Comparison of ENCODE assay signal across 10 cellular contexts in the genomic region with DNA sequence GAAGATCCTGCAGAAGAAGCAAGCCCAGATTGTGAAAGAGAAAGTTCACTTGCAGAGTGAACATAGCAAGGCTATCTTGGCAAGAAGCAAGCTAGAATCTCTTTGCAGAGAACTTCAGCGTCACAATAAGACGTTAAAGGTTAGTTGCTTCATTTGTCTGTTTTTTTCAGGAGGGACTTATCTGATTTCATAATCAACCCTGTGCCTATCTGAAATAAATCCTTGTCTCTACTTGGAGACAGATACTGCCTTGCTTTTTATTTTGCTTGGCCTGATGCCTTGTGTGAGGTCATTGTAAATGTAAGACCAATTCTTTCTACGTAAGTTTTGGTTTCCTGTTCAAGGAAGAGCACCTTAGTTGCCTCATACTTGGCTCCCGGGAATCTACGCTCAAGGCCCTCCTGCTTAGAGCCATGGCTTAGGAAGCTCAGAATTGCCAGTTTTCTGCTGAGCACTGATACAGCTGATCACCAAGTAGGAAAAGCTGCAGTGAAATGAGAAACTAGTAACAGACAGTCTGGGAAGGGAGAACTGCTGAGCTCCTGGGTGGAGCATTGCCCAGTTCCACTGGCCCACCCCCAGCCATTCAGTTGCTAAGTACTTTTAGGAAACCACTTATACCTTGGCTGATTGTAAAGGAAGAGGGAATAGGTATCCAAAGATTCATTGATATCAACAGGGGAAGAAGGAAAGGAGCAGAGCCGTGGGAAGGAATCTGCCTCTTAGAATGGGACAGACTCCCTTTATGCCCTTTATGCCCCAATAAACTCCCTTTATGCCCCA. TPM values are rescaled to one million over a fixed set of nuclear protein-coding genes. Genes with fewer than 3 reads are reported as not detected.
DNase-seq lines count a peak whose midpoint lies in the region; ATAC-seq and TF ChIP-seq lines count a peak whose summit lies in the region.
"Had no signal": no experiment of that assay in that cellular context is flagged by ENCODE, and none has a peak within 500 bp of the region (broad histone marks: within the 10 kb centered on the region; RNA-seq: fewer than 3 reads in every experiment).

No MANE protein-coding gene starts in this region.

- no peaks in the 10 kb centered on the region for H3K27me3 Mint-ChIP-seq in T-helper 17 cell
- no peaks in the 10 kb centered on the region for H3K27me3 Mint-ChIP-seq in osteocyte (ENCODE audit: unreplicated experiment)
- H3K27me3 Mint-ChIP-seq: CD4-positive, alpha-beta memory T cell had no signal

- no peaks in the 10 kb centered on the region for H3K9me3 Mint-ChIP-seq in osteocyte (ENCODE audit: unreplicated experiment)
- H3K9me3 Mint-ChIP-seq: CD4-positive, alpha-beta memory T cell had no signal

- no peak for ATAC-seq in T-helper 17 cell

- H3K27ac Mint-ChIP-seq in T-helper 17 cell: no peak overlapping the region
- peak overlapping the region; percentile 33 for H3K27ac Mint-ChIP-seq in osteocyte (ENCODE audit: unreplicated experiment)

- TF ChIP-seq CTCF in C4-2B (conservative IDR thresholded peaks at IDR 0.05) (no peak), fibroblast of pulmonary artery (IDR thresholded peaks at IDR 0.05; ENCODE audit: low read length, missing control alignments) (no peak), osteocyte (IDR thresholded peaks at IDR 0.05) (no peak)

- H3K4me3 ChIP-seq in fibroblast of pulmonary artery (replicated peaks; ENCODE audit: low read depth, low read length): no peak overlapping the region

- no peaks in the 10 kb centered on the region for H3K9me3 ChIP-seq in T-helper 17 cell (ENCODE audit: control insufficient read depth, low read length, poor library complexity, severe bottlenecking)

- H3K4me3 Mint-ChIP-seq in T-helper 17 cell: peak overlapping the region; percentile 39
- no peak overlapping the region for H3K4me3 Mint-ChIP-seq in osteocyte (ENCODE audit: unreplicated experiment)
- H3K4me3 Mint-ChIP-seq: CD4-positive, alpha-beta memory T cell had no signal

- DNase-seq in T-helper 17 cell: no peak
- peak; percentile 95 for DNase-seq in fibroblast of pulmonary artery (ENCODE audit: low read depth)
- DNase-seq in osteocyte (ENCODE audit: extremely low spot score, unreplicated experiment): no peak
- DNase-seq in C1 segment of cervical spinal cord (lab: John Stamatoyannopoulos, UW): no peak
- DNase-seq in SW480 (ENCODE audit: low spot score): no peak
- no peak for DNase-seq in NCI-H2171 (lab: John Stamatoyannopoulos, UW)
- no peak for DNase-seq in activated CD4-positive, CD25-positive, alpha-beta regulatory T cell treated with anti-CD3 and anti-CD28 coated beads, Interleukin-2, amount 50 U/mL, for 72 hours
- DNase-seq: CD4-positive, alpha-beta memory T cell; effector CD8-positive, alpha-beta T cell had no signal

- H3K36me3 Mint-ChIP-seq in T-helper 17 cell (ENCODE audit: low read depth) (no peaks in the 10 kb centered on the region), osteocyte (ENCODE audit: unreplicated experiment) (peaks cover 15% of the 10 kb centered on the region)

- peaks cover 2% of the 10 kb centered on the region for H3K4me1 Mint-ChIP-seq in T-helper 17 cell
- peaks cover 26% of the 10 kb centered on the region for H3K4me1 Mint-ChIP-seq in osteocyte (ENCODE audit: unreplicated experiment)

- H3K27ac ChIP-seq in C4-2B: peak overlapping the region; percentile 37; the same call in 1 of the 2 replicates

RNA-seq across cellular contexts. Expression of a gene that starts 41.8 kb away (rescaled TPM):
- 100 to 1,000 TPM; 103 to 105 TPM for total RNA-seq in T-helper 17 cell
- 148 and 150 TPM in 2 replicates for total RNA-seq in osteocyte

RNA-seq across cellular contexts. Expression of a gene that starts 42.1 kb away (rescaled TPM):
- total RNA-seq in T-helper 17 cell (10 to 100 TPM; 19.9 to 21.7 TPM), osteocyte (13.9 and 14.7 TPM in 2 replicates)
